Comparison of ENCODE assay signal across 1 cellular context in genomic region chr2:20755132-20755800, GRCh38.
TF ChIP-seq lines count a peak whose summit lies in the region.

No MANE protein-coding gene starts in this region.

TF ChIP-seq in SK-N-SH, 30 proteins besides CTCF, POLR2A, EP300 and RAD21 (continued from another document):
- no peak for TF ChIP-seq MXI1 (IDR thresholded peaks at IDR 0.05; ENCODE audit: low read depth, low read length)
- TF ChIP-seq GATA2 (CRISPR knock-in tag; IDR thresholded peaks at IDR 0.05) = no peak
- TF ChIP-seq MAX (IDR thresholded peaks at IDR 0.05; ENCODE audit: low read depth) = no peak
- no peak for TF ChIP-seq NFIC (IDR thresholded peaks at IDR 0.05; ENCODE audit: borderline replicate concordance)
- no peak for TF ChIP-seq GABPA (IDR thresholded peaks at IDR 0.05; ENCODE audit: low read depth)
- TF ChIP-seq TCF12 (IDR thresholded peaks at IDR 0.05) = no peak
- no peak for TF ChIP-seq YY1 (IDR thresholded peaks at IDR 0.05; ENCODE audit: low read depth)
